8 cellular contexts compared by ENCODE assay signal in the genomic region with DNA sequence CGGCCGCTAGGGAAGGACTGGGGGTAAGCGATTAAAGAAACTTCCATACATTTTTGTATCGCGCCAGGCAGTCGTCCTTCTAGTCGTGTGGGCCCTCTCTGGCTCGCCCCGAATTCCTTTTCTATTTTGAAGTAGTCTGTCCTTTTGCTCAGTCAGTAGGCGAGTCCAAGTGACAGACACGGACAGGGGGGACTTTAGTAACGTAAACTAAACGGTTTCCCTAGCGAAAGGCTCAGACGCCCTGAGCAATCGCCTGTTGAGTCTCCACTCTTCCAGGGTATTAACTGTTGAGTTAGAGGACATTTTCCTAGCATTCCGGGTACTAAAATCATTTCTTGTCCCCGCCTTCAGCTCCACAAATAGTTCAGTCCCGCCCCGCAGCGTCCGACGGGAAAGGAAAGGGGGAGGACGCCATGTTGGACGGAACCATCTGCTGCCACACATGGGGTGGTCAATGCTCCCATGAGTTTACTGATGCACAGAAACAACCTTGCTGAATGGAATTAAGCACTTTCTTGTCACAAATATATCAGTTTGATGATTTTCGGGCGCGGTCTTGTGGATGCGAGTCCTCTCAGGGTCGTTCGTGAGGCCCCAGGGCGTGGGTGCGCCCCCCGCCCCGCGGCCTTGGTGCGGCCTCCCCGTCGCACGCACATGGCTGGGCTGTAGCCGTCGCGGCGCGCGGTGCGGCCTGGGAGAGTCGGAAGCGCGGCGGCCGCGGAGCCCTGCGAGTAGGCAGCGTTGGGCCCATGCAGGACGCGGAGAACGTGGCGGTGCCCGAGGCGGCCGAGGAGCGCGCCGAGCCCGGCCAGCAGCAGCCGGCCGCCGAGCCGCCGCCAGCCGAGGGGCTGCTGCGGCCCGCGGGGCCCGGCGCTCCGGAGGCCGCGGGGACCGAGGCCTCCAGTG. TPM values are rescaled to one million over a fixed set of nuclear protein-coding genes. Genes with fewer than 3 reads are reported as not detected.
DNase-seq lines count a peak whose midpoint lies in the region; ATAC-seq and TF ChIP-seq lines count a peak whose summit lies in the region.

A gene (plus strand): TSS at position 655 of the 906 bp plus-strand sequence. CDS start 95 bp downstream, at position 750.

- peak in 2 of 4 donors; percentile 4 to 15 for TF ChIP-seq EP300 in upper lobe of left lung (IDR thresholded peaks at IDR 0.05)

- no peaks in the 10 kb centered on the region for H3K27me3 ChIP-seq in left ventricle myocardium inferior (ENCODE audit: low read depth)
- H3K27me3 ChIP-seq in upper lobe of left lung = no peaks in the 10 kb centered on the region

- TF ChIP-seq POLR2A in upper lobe of left lung (IDR thresholded peaks at IDR 0.05) = peak in 3 of 4 donors; percentile 46 to 77 (median 63)

- H3K27ac ChIP-seq in left ventricle myocardium inferior (replicated peaks) (peak within 1 kb of the TSS; percentile 99), upper lobe of left lung (peak within 1 kb of the TSS; percentile 98 to 100 (median 99))

- intact Hi-C loops in T-helper 1 cell treated with Interleukin-12 subunit alpha and Interleukin-12 subunit beta and Interleukin-4 antibody, amounts not matched to agents 30 ng/mL and 1 ng/mL, for 36 hours (cut with micrococcal nuclease) = loop anchor here (1.0 to 5.0 kb wide), 8 partner anchors 40 to 850 kb away; a partner anchor contains a TSS
- intact Hi-C loops in left ventricle myocardium inferior (cut with micrococcal nuclease) (loop anchor here (5.0 kb wide), 1 partner anchor 777 kb away; no protein-coding TSS in a partner anchor), posterior vena cava (cut with DNase I) (loop anchor here in 1 of 2 donors (5.0 to 10.0 kb wide), 2 partner anchors 122 to 780 kb away; a partner anchor contains a TSS)

- H3K36me3 ChIP-seq in left ventricle myocardium inferior (peaks cover 14% of the 10 kb centered on the region), upper lobe of left lung (peaks cover 0 to 21% (median 0%) of the 10 kb centered on the region in 4 donors)

- H3K9me3 ChIP-seq in left ventricle myocardium inferior (replicated peaks) (no peaks in the 10 kb centered on the region), upper lobe of left lung (no peaks in the 10 kb centered on the region)

- peak within 1 kb of the TSS; percentile 99 for H3K4me3 ChIP-seq in left ventricle myocardium inferior
- peak within 1 kb of the TSS; percentile 98 to 100 (median 100) for H3K4me3 ChIP-seq in upper lobe of left lung

- DNase-seq in NCI-H1694 (lab: John Stamatoyannopoulos, UW) (peak; percentile 91), amniotic epithelial cell (ENCODE audit: low read depth) (peak; percentile 92), left ventricle myocardium inferior (peak; percentile 87), posterior vena cava (ENCODE audit: low spot score) (peak; percentile 97), upper lobe of left lung (peak; percentile 85 to 98)

- ATAC-seq in GM18498 (IDR thresholded peaks at IDR 0.05; ENCODE audit: unreplicated experiment) = peak; percentile 86
- peak; percentile 86 for ATAC-seq in HG02885 (IDR thresholded peaks at IDR 0.05; ENCODE audit: poor library complexity, unreplicated experiment)
- ATAC-seq in upper lobe of left lung (ENCODE audit: low FRiP score in 2 of 2) = peak; percentile 96

- H3K4me1 ChIP-seq in left ventricle myocardium inferior (peaks cover 54% of the 10 kb centered on the region), upper lobe of left lung (peaks cover 44 to 54% (median 48%) of the 10 kb centered on the region in 4 donors)

- WGBS in upper lobe of left lung, 2 donors = 0% methylated on average over 14 to 52 of the region's 81 CpGs

- TF ChIP-seq CTCF in left ventricle myocardium inferior (IDR thresholded peaks at IDR 0.05; ENCODE audit: borderline replicate concordance) (no peak), upper lobe of left lung (IDR thresholded peaks at IDR 0.05) (peak in 1 of 6 experiments; percentile 31)

RNA-seq across cellular contexts. Expression of the gene that starts here (rescaled TPM):
- total RNA-seq in T-helper 1 cell treated with Interleukin-12 subunit alpha and Interleukin-12 subunit beta and Interleukin-4 antibody, amounts not matched to agents 30 ng/mL and 1 ng/mL, for 36 hours = 172 and 175 TPM in 2 replicates
- total RNA-seq in left ventricle myocardium inferior (68.9 TPM), posterior vena cava (10 to 100 TPM; 78.1 to 90.1 TPM), upper lobe of left lung (100 to 1,000 TPM; 110 to 129 (median 117) TPM)

Comparison
In these comparisons a context has a peak if more than half of its experiments do, and no peak if none do; other contexts are left out.
1. Peak in every context shown above with its lines: DNase-seq, ATAC-seq, H3K4me3 ChIP-seq and H3K27ac ChIP-seq.